ENCODE assay signal across 8 cellular contexts in genomic region chr12:49537709-49538601, GRCh38. TPM values are rescaled to one million over a fixed set of nuclear protein-coding genes. Genes with fewer than 3 reads are reported as not detected.
A peak's percentile ranks its signal among the peaks of the same experiment; 100 is the strongest.
DNase-seq lines count a peak whose midpoint lies in the region; ATAC-seq and TF ChIP-seq lines count a peak whose summit lies in the region.

No MANE protein-coding gene starts in this region.

- H2BK15ac ChIP-seq in neuronal stem cell (ENCODE audit: low read length): peak overlapping the region; percentile 61

- no peak overlapping the region for H2BK12ac ChIP-seq in neuronal stem cell (ENCODE audit: low read length)

- no peaks in the 10 kb centered on the region for H3K79me1 ChIP-seq in neuronal stem cell (ENCODE audit: low read depth, low read length)

- TF ChIP-seq EP300 in esophagus muscularis mucosa (IDR thresholded peaks at IDR 0.05): no peak

- peak overlapping the region; percentile 14 for H3K9ac ChIP-seq in neuronal stem cell (ENCODE audit: low read depth, low read length, poor library complexity)

- H3K23ac ChIP-seq in neuronal stem cell (ENCODE audit: low read depth, low read length, poor library complexity): peak overlapping the region; percentile 56

- no peak for TF ChIP-seq CTCF in esophagus muscularis mucosa (IDR thresholded peaks at IDR 0.05)

- intact Hi-C loops in esophagus muscularis mucosa (cut with DNase I): no loop called here

- H3K4me2 ChIP-seq in neuronal stem cell (ENCODE audit: insufficient read depth, low read length, poor library complexity, severe bottlenecking): peak overlapping the region; percentile 85

- WGBS in esophagus muscularis mucosa: 1% methylated on average over 42 of the region's 73 CpGs
- no CpG with 5 or more reads among the region's 73 CpGs for WGBS in neuronal stem cell (ENCODE audit: extremely low coverage in 2 of 2, insufficient read length in 2 of 2, insufficient replicate concordance in 1 of 2), 2 donors

- H3K4me1 ChIP-seq in CD4-positive, CD25-positive, alpha-beta regulatory T cell (ENCODE audit: control insufficient read depth, insufficient read depth, low read length, poor library complexity, severe bottlenecking): peaks cover 27% of the 10 kb centered on the region
- peaks cover 14 to 27% (median 23%) of the 10 kb centered on the region in 4 donors for H3K4me1 ChIP-seq in esophagus muscularis mucosa
- peaks cover 13 to 14% of the 10 kb centered on the region in 2 donors for H3K4me1 ChIP-seq in neuronal stem cell (ENCODE audit: control insufficient read depth in 2 of 2, insufficient read depth in 1 of 2, low read depth in 1 of 2, low read length in 2 of 2)

- H2BK5ac ChIP-seq in neuronal stem cell (ENCODE audit: low read length): no peak overlapping the region

- peak overlapping the region; percentile 79 for H3K18ac ChIP-seq in neuronal stem cell (ENCODE audit: low read length)

- DNase-seq in CD4-positive, CD25-positive, alpha-beta regulatory T cell: peak in 2 of 3 donors; percentile 23 to 26
- peak; percentile 78 for DNase-seq in HuH-7 (ENCODE audit: low spot score)
- DNase-seq in activated CD4-positive, alpha-beta T cell treated with anti-CD3 and anti-CD28 coated beads, Interleukin-2, amount 50 U/mL, for 48 hours: peak; percentile 35 to 44
- DNase-seq in esophagus muscularis mucosa (ENCODE audit: extremely low spot score): no peak
- no peak for DNase-seq in neuronal stem cell (ENCODE audit: low spot score)
- DNase-seq in HCEC 1CT: no peak
- DNase-seq in HPDE6-E6E7 (ENCODE audit: extremely low spot score): no peak

- no peaks in the 10 kb centered on the region for H3K36me3 ChIP-seq in CD4-positive, CD25-positive, alpha-beta regulatory T cell (ENCODE audit: control insufficient read depth, insufficient read depth, low read length)
- no peaks in the 10 kb centered on the region for H3K36me3 ChIP-seq in esophagus muscularis mucosa
- H3K36me3 ChIP-seq in neuronal stem cell (replicated peaks in 1 of 2; ENCODE audit: control insufficient read depth in 2 of 2, insufficient read depth in 2 of 2, low read length in 2 of 2): no peaks in the 10 kb centered on the region

- H3K4me1 Mint-ChIP-seq in CD4-positive, CD25-positive, alpha-beta regulatory T cell: peaks cover 0 to 39% (median 22%) of the 10 kb centered on the region in 4 donors

- H3K14ac ChIP-seq in neuronal stem cell (ENCODE audit: low read length): peak overlapping the region; percentile 78

- no peak for ATAC-seq in CD4-positive, CD25-positive, alpha-beta regulatory T cell (ENCODE audit: low read depth in 2 of 2)
- no peak for ATAC-seq in HG03159 (IDR thresholded peaks at IDR 0.05; ENCODE audit: unreplicated experiment)

- H3K4ac ChIP-seq in neuronal stem cell (ENCODE audit: low read length): no peak overlapping the region

- no peak overlapping the region for H4K91ac ChIP-seq in neuronal stem cell (ENCODE audit: low read depth, low read length, poor library complexity)

- peak overlapping the region; percentile 48 for H3K4me3 ChIP-seq in CD4-positive, CD25-positive, alpha-beta regulatory T cell (ENCODE audit: low read depth, low read length)
- H3K4me3 ChIP-seq in esophagus muscularis mucosa (peak overlapping the region; percentile 50 to 67 (median 54)), neuronal stem cell (ENCODE audit: low read length in 2 of 2) (peak overlapping the region; percentile 38 to 58)

- peak overlapping the region; percentile 82 to 93 (median 88) for H3K4me3 Mint-ChIP-seq in CD4-positive, CD25-positive, alpha-beta regulatory T cell

- no peak overlapping the region for H3K27ac ChIP-seq in CD4-positive, CD25-positive, alpha-beta regulatory T cell (ENCODE audit: insufficient read depth, low read length, poor library complexity, severe bottlenecking)
- no peak overlapping the region for H3K27ac ChIP-seq in esophagus muscularis mucosa (replicated peaks in 1 of 4)
- H3K27ac ChIP-seq in neuronal stem cell (replicated peaks; ENCODE audit: low read length): no peak overlapping the region

- peaks cover 56% of the 10 kb centered on the region for H3K27me3 Mint-ChIP-seq in CD4-positive, CD25-positive, alpha-beta regulatory T cell

- peak overlapping the region in 1 of 3 donors; percentile 79 for H3K27ac Mint-ChIP-seq in CD4-positive, CD25-positive, alpha-beta regulatory T cell

- H3K27me3 ChIP-seq in CD4-positive, CD25-positive, alpha-beta regulatory T cell (ENCODE audit: control insufficient read depth, insufficient read depth, low read length): peaks cover 3% of the 10 kb centered on the region
- peaks cover 6 to 59% (median 25%) of the 10 kb centered on the region in 4 donors for H3K27me3 ChIP-seq in esophagus muscularis mucosa
- peaks cover 28 to 76% (median 74%) of the 10 kb centered on the region in 3 experiments for H3K27me3 ChIP-seq in neuronal stem cell (ENCODE audit: control insufficient read depth in 3 of 3, insufficient read depth in 3 of 3, low read depth in 1 of 3, low read length in 3 of 3)

- H3K9me3 ChIP-seq in CD4-positive, CD25-positive, alpha-beta regulatory T cell (ENCODE audit: control insufficient read depth in 2 of 2, low read length in 2 of 2): no peaks in the 10 kb centered on the region
- H3K9me3 ChIP-seq in esophagus muscularis mucosa (no peaks in the 10 kb centered on the region), neuronal stem cell (replicated peaks in 1 of 2; ENCODE audit: control insufficient read depth in 2 of 2, insufficient read depth in 1 of 2, low read depth in 1 of 2, low read length in 2 of 2) (peaks cover 0 to 2% of the 10 kb centered on the region in 2 donors)

- peak overlapping the region; percentile 38 for H2AK5ac ChIP-seq in neuronal stem cell (ENCODE audit: low read depth, low read length)

- peak overlapping the region; percentile 88 for H2AFZ ChIP-seq in neuronal stem cell (ENCODE audit: low read length)

- H3K9me3 Mint-ChIP-seq in CD4-positive, CD25-positive, alpha-beta regulatory T cell: peaks cover 0 to 2% (median 0%) of the 10 kb centered on the region in 7 donors

- TF ChIP-seq POLR2A in esophagus muscularis mucosa (IDR thresholded peaks at IDR 0.05; ENCODE audit: low read depth): no peak

- no peak overlapping the region for H2BK120ac ChIP-seq in neuronal stem cell (ENCODE audit: low read depth, low read length)

- H3K36me3 Mint-ChIP-seq in CD4-positive, CD25-positive, alpha-beta regulatory T cell: no peaks in the 10 kb centered on the region

- no peak overlapping the region for H4K8ac ChIP-seq in neuronal stem cell (ENCODE audit: low read depth, low read length)

RNA-seq across cellular contexts. Expression of gene KCNH3, which starts 0.9 kb away (rescaled TPM):
- total RNA-seq in CD4-positive, CD25-positive, alpha-beta regulatory T cell: 1.2 TPM
- 1 to 10 TPM; 1.1 to 2.1 (median 1.5) TPM for polyA plus RNA-seq in CD4-positive, CD25-positive, alpha-beta regulatory T cell
- total RNA-seq in esophagus muscularis mucosa: under 1 TPM in 3 of 4 donors, not detected in 1; 0.34 to 0.66 (median 0.65) TPM
- 0.36 TPM for polyA plus RNA-seq in neuronal stem cell (2013, experiment 1 of 2)
- polyA plus RNA-seq in neuronal stem cell (2013, experiment 2 of 2): 0.40 TPM

RNA-seq across cellular contexts. Expression of gene MCRS1, which starts 30.0 kb away (rescaled TPM):
- 72.8 TPM for total RNA-seq in CD4-positive, CD25-positive, alpha-beta regulatory T cell
- polyA plus RNA-seq in CD4-positive, CD25-positive, alpha-beta regulatory T cell: 10 to 100 TPM; 62.8 to 81.0 (median 67.8) TPM
- 10 to 100 TPM; 43.7 to 71.9 (median 56.4) TPM for total RNA-seq in esophagus muscularis mucosa
- polyA plus RNA-seq in neuronal stem cell (2013, experiment 1 of 2): 68.8 TPM
- polyA plus RNA-seq in neuronal stem cell (2013, experiment 2 of 2): 67.4 TPM

Comparison
In these comparisons a context has a peak if more than half of its experiments do, and no peak if none do; other contexts are left out.
1. DNase-seq: peak in CD4-positive, CD25-positive, alpha-beta regulatory T cell (2 of 3), HuH-7 (single experiment) and activated CD4-positive, alpha-beta T cell treated with anti-CD3 and anti-CD28 coated beads, Interleukin-2, amount 50 U/mL, for 48 hours (2 of 2); none in esophagus muscularis mucosa (single experiment), neuronal stem cell (single experiment), HCEC 1CT (single experiment) and HPDE6-E6E7 (single experiment).
2. Peak in every context shown above with its lines, with median percentiles within 50 percentile points of each other: H3K4me3 ChIP-seq.